Comparison of ENCODE assay signal across 1 cellular context in the genomic region with DNA sequence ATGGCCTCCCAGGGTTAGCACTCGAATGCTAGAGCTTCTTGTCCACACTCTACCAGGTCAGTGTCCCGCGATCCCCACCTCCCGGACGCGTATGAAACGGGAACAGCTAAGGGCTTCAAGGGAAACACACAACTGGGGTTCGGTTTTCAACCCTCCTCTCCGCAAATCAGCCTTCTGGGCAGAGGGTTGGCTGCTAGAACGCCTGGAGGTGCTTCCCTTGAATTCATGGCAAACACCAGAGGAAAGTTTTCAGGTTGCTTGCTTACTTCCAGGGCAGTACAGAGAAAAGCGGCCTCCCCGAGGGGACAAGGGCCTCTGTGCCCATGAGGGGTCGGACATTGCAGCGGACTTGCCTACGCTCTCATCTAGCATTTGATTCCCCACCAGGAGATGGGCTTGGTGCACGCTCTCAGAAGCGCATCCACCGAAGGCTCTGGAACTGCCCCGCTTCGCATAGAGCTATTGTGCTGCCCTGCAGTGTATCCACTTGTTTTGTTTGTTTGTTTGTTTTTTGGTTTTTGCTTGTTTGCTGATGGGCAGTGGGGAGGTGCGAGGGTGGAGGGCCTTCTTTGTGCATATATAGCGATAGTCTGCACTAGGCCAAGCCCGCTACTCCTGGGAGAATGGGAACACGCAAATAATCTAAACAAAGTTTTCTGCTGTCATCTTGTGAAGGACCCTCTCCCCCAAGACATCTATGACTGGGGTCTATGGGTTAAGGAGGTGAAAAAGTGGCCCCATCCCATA.
TF ChIP-seq lines count a peak whose summit lies in the region.

No MANE protein-coding gene starts in this region.

TF ChIP-seq in H1, 55 proteins besides CTCF, POLR2A, EP300 and RAD21:
- TF ChIP-seq BCL11A (IDR thresholded peaks at IDR 0.05; ENCODE audit: low read depth in 2 of 2, low read length in 2 of 2) (no peak), CHD1 (IDR thresholded peaks at IDR 0.05; ENCODE audit: low read depth, low read length) (no peak), SP1 (IDR thresholded peaks at IDR 0.05; ENCODE audit: low read depth, low read length) (no peak), POU5F1 (IDR thresholded peaks at IDR 0.05; ENCODE audit: low read depth, low read length) (no peak), EZH2 (IDR thresholded peaks at IDR 0.05; ENCODE audit: low read depth, low read length, severe bottlenecking) (peak; percentile 93), TCF12 (IDR thresholded peaks at IDR 0.05; ENCODE audit: low read depth, low read length) (no peak), CHD2 (IDR thresholded peaks at IDR 0.05; ENCODE audit: low read length) (no peak), YY1 (IDR thresholded peaks at IDR 0.05; ENCODE audit: low read depth, low read length) (no peak), ZNF274 (IDR thresholded peaks at IDR 0.05; ENCODE audit: borderline replicate concordance, extremely low read depth, low read length) (no peak), GTF2F1 (IDR thresholded peaks at IDR 0.05; ENCODE audit: borderline replicate concordance, low read depth, low read length) (no peak), FOSL1 (IDR thresholded peaks at IDR 0.05; ENCODE audit: insufficient read depth, low read depth, low read length) (no peak), CBX8 (IDR thresholded peaks at IDR 0.05; ENCODE audit: borderline replicate concordance, low read depth, low read length) (peak; percentile 41; the same call in 1 of the 2 replicates), SIN3A (conservative IDR thresholded peaks at IDR 0.05 in 1 of 2, IDR thresholded peaks at IDR 0.05 in 1 of 2; ENCODE audit: low read depth in 1 of 2, low read length in 2 of 2) (no peak), RNF2 (IDR thresholded peaks at IDR 0.05; ENCODE audit: borderline replicate concordance, low read depth, low read length, missing control alignments, poor library complexity, severe bottlenecking) (peak; percentile 57), ASH2L (IDR thresholded peaks at IDR 0.05; ENCODE audit: low read length) (no peak), NRF1 (IDR thresholded peaks at IDR 0.05; ENCODE audit: low read depth, low read length) (no peak), SAP30 (IDR thresholded peaks at IDR 0.05; ENCODE audit: insufficient read depth, insufficient replicate concordance, low read length) (no peak), SP2 (IDR thresholded peaks at IDR 0.05; ENCODE audit: low read length) (no peak), SP4 (IDR thresholded peaks at IDR 0.05; ENCODE audit: low read length) (no peak), SIX5 (IDR thresholded peaks at IDR 0.05; ENCODE audit: low read depth, low read length) (no peak), NANOG (IDR thresholded peaks at IDR 0.05; ENCODE audit: insufficient read depth, low read depth, low read length, poor library complexity, severe bottlenecking) (no peak), RFX5 (IDR thresholded peaks at IDR 0.05; ENCODE audit: borderline replicate concordance, low read depth, low read length) (no peak), MAFK (IDR thresholded peaks at IDR 0.05; ENCODE audit: low read depth, low read length) (no peak), TEAD4 (IDR thresholded peaks at IDR 0.05; ENCODE audit: low read depth, low read length) (no peak), EGR1 (IDR thresholded peaks at IDR 0.05; ENCODE audit: borderline replicate concordance, low read depth, low read length) (no peak), PHF8 (conservative IDR thresholded peaks at IDR 0.05; ENCODE audit: low read depth, low read length) (no peak), TAF7 (optimal IDR thresholded peaks at IDR 0.05; ENCODE audit: borderline replicate concordance, low read depth, low read length) (no peak), SUZ12 (IDR thresholded peaks at IDR 0.05; ENCODE audit: low read length) (peak; percentile 84; the same call in 1 of the 2 replicates)
- TF ChIP-seq, protein P1, sequence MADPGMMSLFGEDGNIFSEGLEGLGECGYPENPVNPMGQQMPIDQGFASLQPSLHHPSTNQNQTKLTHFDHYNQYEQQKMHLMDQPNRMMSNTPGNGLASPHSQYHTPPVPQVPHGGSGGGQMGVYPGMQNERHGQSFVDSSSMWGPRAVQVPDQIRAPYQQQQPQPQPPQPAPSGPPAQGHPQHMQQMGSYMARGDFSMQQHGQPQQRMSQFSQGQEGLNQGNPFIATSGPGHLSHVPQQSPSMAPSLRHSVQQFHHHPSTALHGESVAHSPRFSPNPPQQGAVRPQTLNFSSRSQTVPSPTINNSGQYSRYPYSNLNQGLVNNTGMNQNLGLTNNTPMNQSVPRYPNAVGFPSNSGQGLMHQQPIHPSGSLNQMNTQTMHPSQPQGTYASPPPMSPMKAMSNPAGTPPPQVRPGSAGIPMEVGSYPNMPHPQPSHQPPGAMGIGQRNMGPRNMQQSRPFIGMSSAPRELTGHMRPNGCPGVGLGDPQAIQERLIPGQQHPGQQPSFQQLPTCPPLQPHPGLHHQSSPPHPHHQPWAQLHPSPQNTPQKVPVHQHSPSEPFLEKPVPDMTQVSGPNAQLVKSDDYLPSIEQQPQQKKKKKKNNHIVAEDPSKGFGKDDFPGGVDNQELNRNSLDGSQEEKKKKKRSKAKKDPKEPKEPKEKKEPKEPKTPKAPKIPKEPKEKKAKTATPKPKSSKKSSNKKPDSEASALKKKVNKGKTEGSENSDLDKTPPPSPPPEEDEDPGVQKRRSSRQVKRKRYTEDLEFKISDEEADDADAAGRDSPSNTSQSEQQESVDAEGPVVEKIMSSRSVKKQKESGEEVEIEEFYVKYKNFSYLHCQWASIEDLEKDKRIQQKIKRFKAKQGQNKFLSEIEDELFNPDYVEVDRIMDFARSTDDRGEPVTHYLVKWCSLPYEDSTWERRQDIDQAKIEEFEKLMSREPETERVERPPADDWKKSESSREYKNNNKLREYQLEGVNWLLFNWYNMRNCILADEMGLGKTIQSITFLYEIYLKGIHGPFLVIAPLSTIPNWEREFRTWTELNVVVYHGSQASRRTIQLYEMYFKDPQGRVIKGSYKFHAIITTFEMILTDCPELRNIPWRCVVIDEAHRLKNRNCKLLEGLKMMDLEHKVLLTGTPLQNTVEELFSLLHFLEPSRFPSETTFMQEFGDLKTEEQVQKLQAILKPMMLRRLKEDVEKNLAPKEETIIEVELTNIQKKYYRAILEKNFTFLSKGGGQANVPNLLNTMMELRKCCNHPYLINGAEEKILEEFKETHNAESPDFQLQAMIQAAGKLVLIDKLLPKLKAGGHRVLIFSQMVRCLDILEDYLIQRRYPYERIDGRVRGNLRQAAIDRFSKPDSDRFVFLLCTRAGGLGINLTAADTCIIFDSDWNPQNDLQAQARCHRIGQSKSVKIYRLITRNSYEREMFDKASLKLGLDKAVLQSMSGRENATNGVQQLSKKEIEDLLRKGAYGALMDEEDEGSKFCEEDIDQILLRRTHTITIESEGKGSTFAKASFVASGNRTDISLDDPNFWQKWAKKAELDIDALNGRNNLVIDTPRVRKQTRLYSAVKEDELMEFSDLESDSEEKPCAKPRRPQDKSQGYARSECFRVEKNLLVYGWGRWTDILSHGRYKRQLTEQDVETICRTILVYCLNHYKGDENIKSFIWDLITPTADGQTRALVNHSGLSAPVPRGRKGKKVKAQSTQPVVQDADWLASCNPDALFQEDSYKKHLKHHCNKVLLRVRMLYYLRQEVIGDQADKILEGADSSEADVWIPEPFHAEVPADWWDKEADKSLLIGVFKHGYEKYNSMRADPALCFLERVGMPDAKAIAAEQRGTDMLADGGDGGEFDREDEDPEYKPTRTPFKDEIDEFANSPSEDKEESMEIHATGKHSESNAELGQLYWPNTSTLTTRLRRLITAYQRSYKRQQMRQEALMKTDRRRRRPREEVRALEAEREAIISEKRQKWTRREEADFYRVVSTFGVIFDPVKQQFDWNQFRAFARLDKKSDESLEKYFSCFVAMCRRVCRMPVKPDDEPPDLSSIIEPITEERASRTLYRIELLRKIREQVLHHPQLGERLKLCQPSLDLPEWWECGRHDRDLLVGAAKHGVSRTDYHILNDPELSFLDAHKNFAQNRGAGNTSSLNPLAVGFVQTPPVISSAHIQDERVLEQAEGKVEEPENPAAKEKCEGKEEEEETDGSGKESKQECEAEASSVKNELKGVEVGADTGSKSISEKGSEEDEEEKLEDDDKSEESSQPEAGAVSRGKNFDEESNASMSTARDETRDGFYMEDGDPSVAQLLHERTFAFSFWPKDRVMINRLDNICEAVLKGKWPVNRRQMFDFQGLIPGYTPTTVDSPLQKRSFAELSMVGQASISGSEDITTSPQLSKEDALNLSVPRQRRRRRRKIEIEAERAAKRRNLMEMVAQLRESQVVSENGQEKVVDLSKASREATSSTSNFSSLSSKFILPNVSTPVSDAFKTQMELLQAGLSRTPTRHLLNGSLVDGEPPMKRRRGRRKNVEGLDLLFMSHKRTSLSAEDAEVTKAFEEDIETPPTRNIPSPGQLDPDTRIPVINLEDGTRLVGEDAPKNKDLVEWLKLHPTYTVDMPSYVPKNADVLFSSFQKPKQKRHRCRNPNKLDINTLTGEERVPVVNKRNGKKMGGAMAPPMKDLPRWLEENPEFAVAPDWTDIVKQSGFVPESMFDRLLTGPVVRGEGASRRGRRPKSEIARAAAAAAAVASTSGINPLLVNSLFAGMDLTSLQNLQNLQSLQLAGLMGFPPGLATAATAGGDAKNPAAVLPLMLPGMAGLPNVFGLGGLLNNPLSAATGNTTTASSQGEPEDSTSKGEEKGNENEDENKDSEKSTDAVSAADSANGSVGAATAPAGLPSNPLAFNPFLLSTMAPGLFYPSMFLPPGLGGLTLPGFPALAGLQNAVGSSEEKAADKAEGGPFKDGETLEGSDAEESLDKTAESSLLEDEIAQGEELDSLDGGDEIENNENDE (IDR thresholded peaks at IDR 0.05; ENCODE audit: insufficient replicate concordance, low read length), result no peak
- TF ChIP-seq, protein P2, sequence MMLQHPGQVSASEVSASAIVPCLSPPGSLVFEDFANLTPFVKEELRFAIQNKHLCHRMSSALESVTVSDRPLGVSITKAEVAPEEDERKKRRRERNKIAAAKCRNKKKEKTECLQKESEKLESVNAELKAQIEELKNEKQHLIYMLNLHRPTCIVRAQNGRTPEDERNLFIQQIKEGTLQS (IDR thresholded peaks at IDR 0.05; ENCODE audit: insufficient read depth, low read depth, low read length), result no peak
